8 cellular contexts compared by ENCODE assay signal in the genomic region with DNA sequence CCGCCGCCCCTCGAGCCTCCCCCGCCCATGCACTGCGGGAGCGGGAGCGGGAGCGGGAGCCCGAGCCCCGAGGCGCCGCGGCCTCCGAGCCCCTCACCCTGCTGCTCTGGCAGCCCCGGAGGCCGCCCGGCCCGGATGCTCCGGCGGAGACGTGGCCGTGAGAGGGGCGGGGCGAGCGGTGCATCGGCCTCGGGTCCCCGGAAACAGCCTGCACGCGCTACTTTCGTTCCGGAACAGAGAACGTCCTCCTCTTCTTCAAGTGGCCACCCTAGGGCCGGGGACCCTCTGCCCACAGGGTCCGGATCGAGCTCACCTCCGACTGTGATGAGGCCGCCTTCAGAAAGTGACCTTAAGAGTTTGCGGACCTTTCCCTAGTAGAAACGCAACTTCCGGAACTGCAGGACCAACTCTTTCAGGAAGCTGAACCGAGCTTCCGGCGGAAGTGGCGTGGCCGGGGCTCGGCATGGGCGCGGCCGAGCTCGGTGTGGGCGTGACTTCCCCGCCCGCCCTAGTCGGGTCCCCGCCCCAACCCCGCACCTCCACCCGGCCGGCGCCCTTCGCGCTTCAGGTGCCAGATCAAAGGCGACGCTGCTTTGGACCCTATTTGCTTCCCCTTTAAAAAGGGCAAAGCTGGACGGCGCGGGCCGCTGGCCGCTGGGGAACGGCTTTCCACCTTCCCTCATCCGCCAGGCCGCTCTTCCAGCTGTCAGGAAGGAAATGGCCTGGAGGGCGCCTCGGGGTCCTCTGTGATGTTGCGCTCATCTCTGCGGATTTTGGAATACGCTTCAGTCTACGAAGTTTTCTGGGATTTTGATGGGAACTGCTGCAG. TPM values are rescaled to one million over a fixed set of nuclear protein-coding genes. Genes with fewer than 3 reads are reported as not detected.
DNase-seq lines count a peak whose midpoint lies in the region; ATAC-seq and FAIRE-seq lines count a peak whose summit lies in the region.

A gene with protein sequence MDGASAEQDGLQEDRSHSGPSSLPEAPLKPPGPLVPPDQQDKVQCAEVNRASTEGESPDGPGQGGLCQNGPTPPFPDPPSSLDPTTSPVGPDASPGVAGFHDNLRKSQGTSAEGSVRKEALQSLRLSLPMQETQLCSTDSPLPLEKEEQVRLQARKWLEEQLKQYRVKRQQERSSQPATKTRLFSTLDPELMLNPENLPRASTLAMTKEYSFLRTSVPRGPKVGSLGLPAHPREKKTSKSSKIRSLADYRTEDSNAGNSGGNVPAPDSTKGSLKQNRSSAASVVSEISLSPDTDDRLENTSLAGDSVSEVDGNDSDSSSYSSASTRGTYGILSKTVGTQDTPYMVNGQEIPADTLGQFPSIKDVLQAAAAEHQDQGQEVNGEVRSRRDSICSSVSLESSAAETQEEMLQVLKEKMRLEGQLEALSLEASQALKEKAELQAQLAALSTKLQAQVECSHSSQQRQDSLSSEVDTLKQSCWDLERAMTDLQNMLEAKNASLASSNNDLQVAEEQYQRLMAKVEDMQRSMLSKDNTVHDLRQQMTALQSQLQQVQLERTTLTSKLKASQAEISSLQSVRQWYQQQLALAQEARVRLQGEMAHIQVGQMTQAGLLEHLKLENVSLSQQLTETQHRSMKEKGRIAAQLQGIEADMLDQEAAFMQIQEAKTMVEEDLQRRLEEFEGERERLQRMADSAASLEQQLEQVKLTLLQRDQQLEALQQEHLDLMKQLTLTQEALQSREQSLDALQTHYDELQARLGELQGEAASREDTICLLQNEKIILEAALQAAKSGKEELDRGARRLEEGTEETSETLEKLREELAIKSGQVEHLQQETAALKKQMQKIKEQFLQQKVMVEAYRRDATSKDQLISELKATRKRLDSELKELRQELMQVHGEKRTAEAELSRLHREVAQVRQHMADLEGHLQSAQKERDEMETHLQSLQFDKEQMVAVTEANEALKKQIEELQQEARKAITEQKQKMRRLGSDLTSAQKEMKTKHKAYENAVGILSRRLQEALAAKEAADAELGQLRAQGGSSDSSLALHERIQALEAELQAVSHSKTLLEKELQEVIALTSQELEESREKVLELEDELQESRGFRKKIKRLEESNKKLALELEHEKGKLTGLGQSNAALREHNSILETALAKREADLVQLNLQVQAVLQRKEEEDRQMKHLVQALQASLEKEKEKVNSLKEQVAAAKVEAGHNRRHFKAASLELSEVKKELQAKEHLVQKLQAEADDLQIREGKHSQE (N-terminal part only) (minus strand): TSS at position 164 of the 829 bp plus-strand sequence. CDS start 6,741 bp downstream, outside the sequence.

- peak within 1 kb of the TSS; percentile 97 for H3K27ac ChIP-seq in angular gyrus (ENCODE audit: low read depth, low read length)
- H3K27ac ChIP-seq in right cardiac atrium (ENCODE audit: low read length) = peak within 1 kb of the TSS; percentile 93

- peak; percentile 94 for ATAC-seq in GM18502 (IDR thresholded peaks at IDR 0.05; ENCODE audit: poor library complexity, unreplicated experiment)
- ATAC-seq in HG02943 (IDR thresholded peaks at IDR 0.05; ENCODE audit: low read depth, unreplicated experiment) = peak; percentile 89
- ATAC-seq in right cardiac atrium = peak; percentile 97

- no peaks in the 10 kb centered on the region for H3K9me3 ChIP-seq in right cardiac atrium (ENCODE audit: control insufficient read depth, low read length)

- WGBS in right cardiac atrium = 2% methylated on average over 74 of the region's 78 CpGs

- intact Hi-C loops in right cardiac atrium (cut with DNase I) = no loop called here

- no peak for FAIRE-seq in urothelium cell line (lab: Jason Lieb, UNC)

- DNase-seq in NCI-H187 treated with DMSO at 0.1 percent for 48 hours (lab: John Stamatoyannopoulos, UW) = peak; percentile 53
- peak; percentile 89 to 96 (median 93) for DNase-seq in T-helper 2 cell
- peak; percentile 95 to 98 (median 98) for DNase-seq in right cardiac atrium
- peak; percentile 80 for DNase-seq in pulmonary artery endothelial cell (ENCODE audit: low read depth, low spot score)
- DNase-seq in urothelium cell line (ENCODE audit: low spot score) = peak; percentile 98

- H3K4me1 ChIP-seq in right cardiac atrium (ENCODE audit: control insufficient read depth, insufficient read depth, low read length) = peaks cover 2% of the 10 kb centered on the region

- peak within 1 kb of the TSS; percentile 84 for H3K4me3 ChIP-seq in right cardiac atrium (ENCODE audit: low read length)

- no peaks in the 10 kb centered on the region for H3K27me3 ChIP-seq in right cardiac atrium (ENCODE audit: control insufficient read depth, insufficient read depth)

RNA-seq across cellular contexts. Expression of the gene that starts here (rescaled TPM):
- 10 to 100 TPM; 28.0 to 49.8 (median 37.2) TPM for total RNA-seq in right cardiac atrium
- 14.6 TPM for polyA plus RNA-seq in right cardiac atrium
- total RNA-seq in pulmonary artery endothelial cell = 102 and 140 TPM in 2 replicates

Comparison
In these comparisons a context has a peak if more than half of its experiments do, and no peak if none do; other contexts are left out.
1. Peak in every context shown above with its lines: DNase-seq, ATAC-seq, H3K4me3 ChIP-seq and H3K27ac ChIP-seq.